In the genomic region with DNA sequence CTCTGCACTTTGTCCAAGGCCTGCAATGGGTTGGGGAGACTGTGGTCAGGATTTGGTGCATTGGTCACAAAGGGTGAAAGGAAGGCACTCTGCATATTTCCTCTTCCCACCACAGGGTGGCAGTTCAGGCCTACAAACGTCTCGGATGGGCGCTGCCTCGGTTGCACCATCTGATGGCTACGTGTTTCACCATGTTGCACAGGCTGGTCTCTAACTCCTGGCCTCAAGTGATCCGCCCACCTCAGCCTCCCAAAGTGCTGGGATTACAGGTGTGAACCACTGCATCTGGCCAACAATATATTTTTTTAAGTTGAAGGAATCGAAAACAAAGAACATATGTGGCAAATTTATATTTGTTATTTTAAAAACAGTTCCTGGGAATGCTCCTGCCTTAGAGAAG, we compare ENCODE assay signal across 8 cellular contexts. TPM values are rescaled to one million over a fixed set of nuclear protein-coding genes. Genes with fewer than 3 reads are reported as not detected.
DNase-seq lines count a peak whose midpoint lies in the region; ATAC-seq lines count a peak whose summit lies in the region.

No MANE protein-coding gene starts in this region.

- H3K27me3 ChIP-seq in Karpas-422 (ENCODE audit: low read length): no peaks in the 10 kb centered on the region

- peak overlapping the region; percentile 36 for H3K9ac ChIP-seq in Karpas-422 (ENCODE audit: low read length)

- H3K79me2 ChIP-seq in Karpas-422 (ENCODE audit: low read length): no peaks in the 10 kb centered on the region

- no peak overlapping the region for H3K4me3 ChIP-seq in Karpas-422 (ENCODE audit: low read length)

- H3K9me2 ChIP-seq in Karpas-422 (replicated peaks; ENCODE audit: insufficient read depth, low read length): no peaks in the 10 kb centered on the region

- peak overlapping the region; percentile 79; the same call in 1 of the 2 replicates for H2AFZ ChIP-seq in Karpas-422 (ENCODE audit: low read length)

- no peaks in the 10 kb centered on the region for H3K36me3 ChIP-seq in Karpas-422 (ENCODE audit: insufficient read depth, low read length)

- peak; percentile 2 for DNase-seq in NCI-H1105 treated with DMSO at 0.1 percent for 48 hours (lab: John Stamatoyannopoulos, UW)
- no peak for DNase-seq in NCI-H1105 (lab: John Stamatoyannopoulos, UW)
- peak; percentile 93 for DNase-seq in Karpas-422
- DNase-seq in SHP77 treated with DMSO at 0.1 percent for 48 hours (lab: John Stamatoyannopoulos, UW): peak; percentile 37
- DNase-seq in activated naive CD4-positive, alpha-beta T cell treated with anti-CD3 and anti-CD28 coated beads, Interleukin-2, amount 50 U/mL, for 16 hours: peak; percentile 49
- DNase-seq in head of caudate nucleus: peak; percentile 41 to 89 (median 76)
- DNase-seq in posterior cingulate gyrus: peak; percentile 55 to 97 (median 74)

- H3K4me2 ChIP-seq in Karpas-422 (ENCODE audit: low read depth, low read length, poor library complexity, severe bottlenecking): peak overlapping the region; percentile 27

- no peak for ATAC-seq in HG03175 (IDR thresholded peaks at IDR 0.05; ENCODE audit: unreplicated experiment)

- intact Hi-C loops in head of caudate nucleus (cut with DNase I): loop anchor here (1.0 kb wide), 1 partner anchor 63 kb away; no protein-coding TSS in a partner anchor
- intact Hi-C loops in posterior cingulate gyrus (cut with DNase I): loop anchor here (1.0 kb wide), 1 partner anchor 63 kb away; no protein-coding TSS in a partner anchor

- no peaks in the 10 kb centered on the region for H4K20me1 ChIP-seq in Karpas-422 (ENCODE audit: insufficient read depth, low read depth, low read length)

- no peak overlapping the region for H3K27ac ChIP-seq in Karpas-422 (ENCODE audit: low read length)

- no peaks in the 10 kb centered on the region for H3K9me3 ChIP-seq in Karpas-422 (ENCODE audit: low read length)

- peaks cover 14% of the 10 kb centered on the region for H3K4me1 ChIP-seq in Karpas-422 (ENCODE audit: low read length)

RNA-seq across cellular contexts. Expression of a gene that starts 35.1 kb away (rescaled TPM):
- 180 and 386 TPM in 2 replicates for total RNA-seq in Karpas-422 (2014; rRNA removed; shearing (Covaris generic); ENCODE audit: low replicate concordance)

RNA-seq across cellular contexts. Expression of a gene that starts 51.8 kb away (rescaled TPM):
- 17.3 and 25.2 TPM in 2 replicates for total RNA-seq in Karpas-422 (2014; rRNA removed; shearing (Covaris generic); ENCODE audit: low replicate concordance)
